ENCODE assay signal across 13 cellular contexts in genomic region chrX:46577116-46578005, GRCh38. TPM values are rescaled to one million over a fixed set of nuclear protein-coding genes. Genes with fewer than 3 reads are reported as not detected.
DNase-seq lines count a peak whose midpoint lies in the region; ATAC-seq and TF ChIP-seq lines count a peak whose summit lies in the region.
"Had no signal": no experiment of that assay in that cellular context is flagged by ENCODE, and none has a peak within 500 bp of the region (broad histone marks: within the 10 kb centered on the region; RNA-seq: fewer than 3 reads in every experiment).

No MANE protein-coding gene starts in this region.

- peaks cover 5% of the 10 kb centered on the region for H3K27me3 Mint-ChIP-seq in endothelial cell (ENCODE audit: unreplicated experiment)

- TF ChIP-seq CTCF in heart left ventricle (IDR thresholded peaks at IDR 0.05) (no peak), endothelial cell (IDR thresholded peaks at IDR 0.05; ENCODE audit: unreplicated experiment) (no peak), GM20000 (IDR thresholded peaks at IDR 0.05; ENCODE audit: extremely low read depth, missing control alignments) (no peak)

- H3K27me3 ChIP-seq in heart left ventricle = no peaks in the 10 kb centered on the region
- H3K27me3 ChIP-seq: thyroid gland had no signal

- H3K4me3 Mint-ChIP-seq in endothelial cell (ENCODE audit: unreplicated experiment) = peak overlapping the region; percentile 95

- intact Hi-C loops in heart left ventricle (cut with DNase I) (no loop called here), cardiac septum (cut with DNase I) (no loop called here)

- TF ChIP-seq POLR2A in heart left ventricle (IDR thresholded peaks at IDR 0.05) = no peak

- no peaks in the 10 kb centered on the region for H3K9me3 ChIP-seq in heart left ventricle
- H3K9me3 ChIP-seq: thyroid gland had no signal

- DNase-seq in heart left ventricle (no peak), cardiac septum (ENCODE audit: low spot score) (no peak), NCI-H226 (peak; percentile 48), endothelial cell (ENCODE audit: low spot score) (no peak), stromal cell of bone marrow (ENCODE audit: low read depth) (peak; percentile 37), superior temporal gyrus (ENCODE audit: extremely low spot score) (no peak), GM20000 (ENCODE audit: low spot score) (no peak)
- DNase-seq: DMS53; KG1; NK-92 treated with Interleukin-12 subunit alpha and Interleukin-12 subunit beta, amount 100 ng/mL, for 24 hours; stimulated activated CD4-positive, alpha-beta T cell treated with anti-CD3 and anti-CD28 coated beads, Interleukin-1b, Interleukin-23, amount 100 ng/mL, for 48 hours; thyroid gland had no signal

- no peaks in the 10 kb centered on the region for H3K9me3 Mint-ChIP-seq in endothelial cell (ENCODE audit: unreplicated experiment)

- H3K4me3 ChIP-seq in heart left ventricle = peak overlapping the region in 11 of 12 donors; percentile 9 to 89 (median 67)
- H3K4me3 ChIP-seq: thyroid gland had no signal

- H3K27ac Mint-ChIP-seq in endothelial cell (ENCODE audit: unreplicated experiment) = peak overlapping the region; percentile 61

- peaks cover 0 to 28% (median 10%) of the 10 kb centered on the region in 12 donors for H3K4me1 ChIP-seq in heart left ventricle

- peaks cover 30% of the 10 kb centered on the region for H3K4me1 Mint-ChIP-seq in endothelial cell (ENCODE audit: unreplicated experiment)

- H3K36me3 Mint-ChIP-seq in endothelial cell (ENCODE audit: low read depth, unreplicated experiment) = peaks cover 9% of the 10 kb centered on the region

- H3K27ac ChIP-seq in heart left ventricle = peak overlapping the region; percentile 32 to 85 (median 80)
- H3K27ac ChIP-seq: thyroid gland had no signal

- 35 to 54% (median 47%) methylated on average over 7 of the region's 7 CpGs for WGBS in heart left ventricle, 4 donors

- peak in 3 of 4 donors; percentile 33 to 35 (median 34) for ATAC-seq in heart left ventricle
- ATAC-seq in HG03457 (IDR thresholded peaks at IDR 0.05; ENCODE audit: unreplicated experiment) = no peak

- no peaks in the 10 kb centered on the region for H3K36me3 ChIP-seq in heart left ventricle
- H3K36me3 ChIP-seq: thyroid gland had no signal

RNA-seq across cellular contexts. Expression of gene CHST7, which starts 3.8 kb away (rescaled TPM):
- total RNA-seq in heart left ventricle (10 to 100 TPM in 5 of 9 donors, 1 to 10 TPM in 4; 5.0 to 41.8 (median 15.0) TPM), cardiac septum (3.5 TPM), endothelial cell (ENCODE audit: unreplicated experiment) (54.6 TPM)
- polyA plus RNA-seq in heart left ventricle = 10 to 100 TPM in 1 of 2 donors, 1 to 10 TPM in 1; 3.6 to 31.7 TPM

RNA-seq across cellular contexts. Expression of gene ZNF674, which starts 32.1 kb away (rescaled TPM):
- total RNA-seq in heart left ventricle (1 to 10 TPM in 8 of 9 donors, under 1 TPM in 1; 0.81 to 5.6 (median 3.8) TPM), cardiac septum (2.0 TPM), endothelial cell (ENCODE audit: unreplicated experiment) (7.3 TPM)
- 1 to 10 TPM; 1.0 to 2.0 TPM for polyA plus RNA-seq in heart left ventricle

Comparison
In these comparisons a context has a peak if more than half of its experiments do, and no peak if none do; other contexts are left out.
1. DNase-seq: peak in NCI-H226 (single experiment) and stromal cell of bone marrow (single experiment); none in heart left ventricle (0 of 5), cardiac septum (single experiment), endothelial cell (single experiment), superior temporal gyrus (single experiment) and GM20000 (single experiment).